22 cellular contexts compared by ENCODE assay signal in the genomic region with DNA sequence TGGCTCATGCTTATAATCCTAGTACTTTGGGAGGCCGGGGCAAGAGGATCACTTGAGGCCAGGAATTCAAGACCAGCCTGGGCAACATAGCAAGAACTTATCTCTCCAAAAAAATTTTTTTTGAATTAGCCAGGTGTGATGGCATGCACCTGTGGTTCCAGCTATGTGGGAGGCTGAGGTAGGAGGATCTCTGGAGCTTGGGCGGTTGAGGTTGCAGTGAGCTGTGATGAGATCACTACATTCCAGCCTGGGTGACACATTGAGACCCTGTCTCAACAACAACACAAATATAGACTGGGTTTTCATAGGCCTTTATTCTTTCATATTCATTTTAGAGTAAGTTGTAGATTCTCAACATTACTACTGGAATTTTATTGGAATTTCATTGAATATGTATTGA. TPM values are rescaled to one million over a fixed set of nuclear protein-coding genes. Genes with fewer than 3 reads are reported as not detected.
DNase-seq lines count a peak whose midpoint lies in the region; ATAC-seq and TF ChIP-seq lines count a peak whose summit lies in the region.
"Had no signal": no experiment of that assay in that cellular context is flagged by ENCODE, and none has a peak within 500 bp of the region (broad histone marks: within the 10 kb centered on the region; RNA-seq: fewer than 3 reads in every experiment).

No MANE protein-coding gene starts in this region.

- BruUV-seq in PC-3 (replicated peaks; lab: Mats Ljungman, UMichigan), result no TSS peak

- TF ChIP-seq POLR2A in sigmoid colon (IDR thresholded peaks at IDR 0.05) (no peak), stomach (IDR thresholded peaks at IDR 0.05) (no peak)

- H3K4me2 ChIP-seq in GM23248 (ENCODE audit: unreplicated experiment) (no peak overlapping the region), PC-3 (ENCODE audit: low read length) (no peak overlapping the region)

- no peak overlapping the region for H3K9ac ChIP-seq in GM23248
- H3K9ac ChIP-seq in PC-3 (ENCODE audit: low read length), result no peak overlapping the region

- no peak overlapping the region for H3K4me3 ChIP-seq in GM23248
- no peak overlapping the region for H3K4me3 ChIP-seq in PC-3 (ENCODE audit: low read length)
- H3K4me3 ChIP-seq in sigmoid colon, result no peak overlapping the region
- H3K4me3 ChIP-seq in stomach, result no peak overlapping the region
- H3K4me3 ChIP-seq: body of pancreas, SJCRH30, upper lobe of right lung had no signal

- H3F3A ChIP-seq in GM23248 (ENCODE audit: insufficient read depth) (peaks cover 9% of the 10 kb centered on the region; the same call in 1 of the 2 replicates), PC-3 (ENCODE audit: low read length, unreplicated experiment) (no peaks in the 10 kb centered on the region)

- H2AFZ ChIP-seq in GM23248 (no peak overlapping the region), PC-3 (ENCODE audit: low read length) (no peak overlapping the region)

- no peaks in the 10 kb centered on the region for H3K9me2 ChIP-seq in GM23248 (ENCODE audit: insufficient read depth)
- H3K9me2 ChIP-seq in PC-3 (replicated peaks; ENCODE audit: low read length), result no peaks in the 10 kb centered on the region

- DNase-seq in GM23248, result peak; percentile 28
- DNase-seq in PC-3, result peak; percentile 78
- DNase-seq in epithelial cell of prostate (ENCODE audit: low read depth, low spot score), result peak; percentile 50
- peak; percentile 0 for DNase-seq in sigmoid colon
- no peak for DNase-seq in stomach
- DNase-seq: activated CD8-positive, alpha-beta memory T cell treated with anti-CD3 and anti-CD28 coated beads, Interleukin-2, amount 50 U/mL, for 4 hours; activated naive CD8-positive, alpha-beta T cell treated with anti-CD3 and anti-CD28 coated beads, Interleukin-2, amount 10 ng/mL, durations not matched to agents 7 days and 5 days; body of pancreas; effector memory CD4-positive, alpha-beta T cell; GDM1; H9; left cardiac atrium; mesenchymal stem cell; NCI-H1105; NCI-H2081 treated with DMSO at 0.1 percent for 48 hours; NCI-H446; SJCRH30; stimulated activated CD4-positive, alpha-beta T cell treated with anti-CD3 and anti-CD28 coated beads, Interleukin-12 subunit alpha, Interleukin-12 subunit beta, amount 100 ng/mL, for 4 hours; upper lobe of right lung had no signal

- POLR2A ChIA-PET in PC-3 (lab: Charles Lee; ENCODE audit: unreplicated experiment), result no interaction called here

- H3K27ac ChIP-seq in GM23248 (no peak overlapping the region), PC-3 (ENCODE audit: low read length) (no peak overlapping the region), epithelial cell of prostate (peak overlapping the region; percentile 91), sigmoid colon (no peak overlapping the region), stomach (no peak overlapping the region)
- H3K27ac ChIP-seq: body of pancreas, C4-2B, SJCRH30, upper lobe of right lung had no signal

- CTCF ChIA-PET in PC-3 (lab: Charles Lee), result interaction anchor here (0.5 kb wide), 1 partner anchor 103 kb away, joined by 3 read pairs; no protein-coding TSS in a partner anchor

- 63 to 65% methylated on average over 2 of the region's 2 CpGs for WGBS in GM23248 (ENCODE audit: low coverage in 1 of 2, low lambda C conversion rate in 2 of 2, missing lambda C conversion rate in 2 of 2), 2 experiments
- 96 to 98% methylated on average over 2 of the region's 2 CpGs for WGBS in sigmoid colon, 2 donors
- 92 to 97% (median 95%) methylated on average over 2 of the region's 2 CpGs for WGBS in stomach, 5 donors

- TF ChIP-seq CTCF in PC-3 (conservative IDR thresholded peaks at IDR 0.05; ENCODE audit: low read depth, low read length) (no peak), sigmoid colon (IDR thresholded peaks at IDR 0.05) (no peak), stomach (IDR thresholded peaks at IDR 0.05) (no peak)

- intact Hi-C loops in PC-3 (cut with micrococcal nuclease) (no loop called here), sigmoid colon (cut with DNase I) (no loop called here), stomach (cut with DNase I; ENCODE audit: low total_unique reads) (no loop called here)

- TF ChIP-seq EP300 in sigmoid colon (IDR thresholded peaks at IDR 0.05) (no peak), stomach (IDR thresholded peaks at IDR 0.05) (no peak)

- H3K9me3 ChIP-seq in GM23248 (ENCODE audit: low read depth), result no peaks in the 10 kb centered on the region
- H3K9me3 ChIP-seq in PC-3 (ENCODE audit: low read length), result no peaks in the 10 kb centered on the region
- H3K9me3 ChIP-seq in sigmoid colon, result no peaks in the 10 kb centered on the region
- no peaks in the 10 kb centered on the region for H3K9me3 ChIP-seq in stomach
- H3K9me3 ChIP-seq: body of pancreas, SJCRH30, upper lobe of right lung had no signal

- no peaks in the 10 kb centered on the region for H3K27me3 ChIP-seq in GM23248 (replicated peaks; ENCODE audit: insufficient read depth)
- no peaks in the 10 kb centered on the region for H3K27me3 ChIP-seq in PC-3 (ENCODE audit: low read length)
- no peaks in the 10 kb centered on the region for H3K27me3 ChIP-seq in sigmoid colon
- no peaks in the 10 kb centered on the region for H3K27me3 ChIP-seq in stomach
- H3K27me3 ChIP-seq: body of pancreas, upper lobe of right lung had no signal

- ATAC-seq in PC-3, result peak; percentile 45
- ATAC-seq in GM21515 (IDR thresholded peaks at IDR 0.05; ENCODE audit: unreplicated experiment), result no peak
- ATAC-seq in SK-N-SH treated with all-trans-retinoic acid at 6 μM for 48 hours, result no peak
- ATAC-seq: body of pancreas, left cardiac atrium, upper lobe of right lung had no signal

- in situ Hi-C loops in GM23248 (cut with MboI), result no loop called here

- H4K20me1 ChIP-seq in GM23248 (ENCODE audit: insufficient read depth), result no peaks in the 10 kb centered on the region
- no peaks in the 10 kb centered on the region for H4K20me1 ChIP-seq in PC-3 (ENCODE audit: low read length)

- peaks cover 11% of the 10 kb centered on the region; the same call in 1 of the 2 replicates for H3K4me1 ChIP-seq in GM23248 (ENCODE audit: insufficient read depth)
- peaks cover 17% of the 10 kb centered on the region for H3K4me1 ChIP-seq in PC-3 (ENCODE audit: insufficient read depth, low read length)
- no peaks in the 10 kb centered on the region for H3K4me1 ChIP-seq in sigmoid colon
- H3K4me1 ChIP-seq in stomach, result peaks cover 0 to 4% (median 0%) of the 10 kb centered on the region in 4 donors
- H3K4me1 ChIP-seq: SJCRH30, upper lobe of right lung had no signal

- H3K79me2 ChIP-seq in GM23248 (ENCODE audit: insufficient read depth) (no peaks in the 10 kb centered on the region), PC-3 (ENCODE audit: low read length) (no peaks in the 10 kb centered on the region)

- H3K36me3 ChIP-seq in GM23248 (ENCODE audit: low read depth) (no peaks in the 10 kb centered on the region), PC-3 (ENCODE audit: low read depth, low read length) (no peaks in the 10 kb centered on the region), sigmoid colon (no peaks in the 10 kb centered on the region), stomach (peaks cover 0 to 6% (median 6%) of the 10 kb centered on the region in 4 donors)
- H3K36me3 ChIP-seq: SJCRH30, upper lobe of right lung had no signal

TF ChIP-seq in SK-N-SH treated with all-trans-retinoic acid at 6 μM for 48 hours, 23 proteins besides CTCF, POLR2A, EP300 and RAD21 (continues in another document):
- TF ChIP-seq SNAI2 (CRISPR knock-in tag; IDR thresholded peaks at IDR 0.05), result no peak
- no peak for TF ChIP-seq RARB (CRISPR knock-in tag; IDR thresholded peaks at IDR 0.05)
- no peak for TF ChIP-seq TOX (CRISPR knock-in tag; IDR thresholded peaks at IDR 0.05; ENCODE audit: borderline replicate concordance)
- TF ChIP-seq ZNF70 (CRISPR knock-in tag; IDR thresholded peaks at IDR 0.05), result no peak
- TF ChIP-seq, protein P1, sequence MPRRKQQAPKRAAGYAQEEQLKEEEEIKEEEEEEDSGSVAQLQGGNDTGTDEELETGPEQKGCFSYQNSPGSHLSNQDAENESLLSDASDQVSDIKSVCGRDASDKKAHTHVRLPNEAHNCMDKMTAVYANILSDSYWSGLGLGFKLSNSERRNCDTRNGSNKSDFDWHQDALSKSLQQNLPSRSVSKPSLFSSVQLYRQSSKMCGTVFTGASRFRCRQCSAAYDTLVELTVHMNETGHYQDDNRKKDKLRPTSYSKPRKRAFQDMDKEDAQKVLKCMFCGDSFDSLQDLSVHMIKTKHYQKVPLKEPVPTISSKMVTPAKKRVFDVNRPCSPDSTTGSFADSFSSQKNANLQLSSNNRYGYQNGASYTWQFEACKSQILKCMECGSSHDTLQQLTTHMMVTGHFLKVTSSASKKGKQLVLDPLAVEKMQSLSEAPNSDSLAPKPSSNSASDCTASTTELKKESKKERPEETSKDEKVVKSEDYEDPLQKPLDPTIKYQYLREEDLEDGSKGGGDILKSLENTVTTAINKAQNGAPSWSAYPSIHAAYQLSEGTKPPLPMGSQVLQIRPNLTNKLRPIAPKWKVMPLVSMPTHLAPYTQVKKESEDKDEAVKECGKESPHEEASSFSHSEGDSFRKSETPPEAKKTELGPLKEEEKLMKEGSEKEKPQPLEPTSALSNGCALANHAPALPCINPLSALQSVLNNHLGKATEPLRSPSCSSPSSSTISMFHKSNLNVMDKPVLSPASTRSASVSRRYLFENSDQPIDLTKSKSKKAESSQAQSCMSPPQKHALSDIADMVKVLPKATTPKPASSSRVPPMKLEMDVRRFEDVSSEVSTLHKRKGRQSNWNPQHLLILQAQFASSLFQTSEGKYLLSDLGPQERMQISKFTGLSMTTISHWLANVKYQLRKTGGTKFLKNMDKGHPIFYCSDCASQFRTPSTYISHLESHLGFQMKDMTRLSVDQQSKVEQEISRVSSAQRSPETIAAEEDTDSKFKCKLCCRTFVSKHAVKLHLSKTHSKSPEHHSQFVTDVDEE (CRISPR knock-in tag; IDR thresholded peaks at IDR 0.05), result no peak

RNA-seq across cellular contexts. Expression of a gene that starts 12.8 kb away (rescaled TPM):
- total RNA-seq in GM23248 (2014; rRNA removed; shearing (Covaris generic)), result 8.1 and 10.9 TPM in 2 replicates
- polyA plus RNA-seq in GM23248 (2016; fragmentation: Nextera tagmentation; extraction: Ambion mirVana) (11.6 and 12.4 TPM in 2 replicates), sigmoid colon (10 to 100 TPM; 16.2 to 31.8 (median 31.0) TPM), stomach (10 to 100 TPM; 21.2 to 23.6 (median 21.3) TPM)
- total RNA-seq in PC-3 (2014; rRNA removed) (10.1 and 13.6 TPM in 2 replicates), sigmoid colon (10 to 100 TPM in 3 of 4 donors, 1 to 10 TPM in 1; 5.2 to 21.6 (median 12.7) TPM), stomach (10 to 100 TPM in 4 of 5 donors, 1 to 10 TPM in 1; 9.3 to 30.3 (median 19.6) TPM)

RNA-seq across cellular contexts. Expression of a gene that starts 27.9 kb away (rescaled TPM):
- 3.0 and 5.2 TPM in 2 replicates for total RNA-seq in GM23248 (2014; rRNA removed; shearing (Covaris generic))
- polyA plus RNA-seq in GM23248 (2016; fragmentation: Nextera tagmentation; extraction: Ambion mirVana), result 14.3 and 14.7 TPM in 2 replicates
- total RNA-seq in PC-3 (2014; rRNA removed), result 9.1 and 12.7 TPM in 2 replicates
- 10 to 100 TPM; 35.2 to 57.4 (median 38.4) TPM for total RNA-seq in sigmoid colon
- 10 to 100 TPM; 21.6 to 31.9 (median 24.4) TPM for polyA plus RNA-seq in sigmoid colon
- 10 to 100 TPM; 20.4 to 40.0 (median 25.0) TPM for total RNA-seq in stomach
- polyA plus RNA-seq in stomach, result 10 to 100 TPM; 14.1 to 15.1 (median 14.5) TPM
